9 cellular contexts compared by ENCODE assay signal in the genomic region with DNA sequence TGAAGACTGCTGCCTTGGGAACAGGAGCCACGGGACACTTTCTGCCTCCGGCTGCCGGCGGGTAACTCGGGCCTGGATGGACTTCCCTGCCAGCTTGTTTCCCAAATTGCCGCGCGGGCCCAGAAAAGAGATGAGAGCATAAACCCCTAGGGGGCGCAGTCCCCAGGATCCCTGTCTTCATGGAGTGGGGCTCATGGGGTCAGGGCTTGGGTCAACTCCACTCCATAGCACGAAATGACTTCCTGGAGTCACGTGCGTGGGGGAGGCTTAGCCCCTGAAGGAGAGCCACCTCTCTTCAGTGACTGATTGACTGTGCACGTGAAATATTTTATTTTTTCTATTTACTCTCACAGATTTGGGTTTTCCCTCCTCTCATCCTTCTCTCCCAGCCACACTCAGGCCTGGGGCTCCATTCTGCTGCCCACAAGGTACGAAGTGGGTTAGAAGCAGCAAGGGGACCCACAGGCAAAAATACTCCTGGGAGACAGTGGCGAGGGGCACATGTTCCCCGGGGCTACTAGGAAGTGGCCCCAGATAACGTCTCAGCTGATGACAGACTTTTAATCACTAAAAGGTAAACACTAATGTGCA. TPM values are rescaled to one million over a fixed set of nuclear protein-coding genes. Genes with fewer than 3 reads are reported as not detected.
A peak's percentile ranks its signal among the peaks of the same experiment; 100 is the strongest.
DNase-seq lines count a peak whose midpoint lies in the region; ATAC-seq, FAIRE-seq and TF ChIP-seq lines count a peak whose summit lies in the region.
"Had no signal": no experiment of that assay in that cellular context is flagged by ENCODE, and none has a peak within 500 bp of the region (broad histone marks: within the 10 kb centered on the region; RNA-seq: fewer than 3 reads in every experiment).

No MANE protein-coding gene starts in this region.

- no peak for FAIRE-seq in bronchial epithelial cell (lab: Jason Lieb, UNC)

- H3K27me3 ChIP-seq in bronchial epithelial cell (ENCODE audit: control insufficient read depth, insufficient read depth, low read length) = no peaks in the 10 kb centered on the region

- H3K27me3 Mint-ChIP-seq in activated CD8-positive, alpha-beta memory T cell treated with anti-CD3 and anti-CD28 coated beads, Interleukin-2, amount 10 ng/mL, durations not matched to agents 7 days and 5 days = no peaks in the 10 kb centered on the region
- peaks cover 2% of the 10 kb centered on the region for H3K27me3 Mint-ChIP-seq in osteocyte (ENCODE audit: unreplicated experiment)
- H3K27me3 Mint-ChIP-seq: activated naive CD4-positive, alpha-beta T cell treated with anti-CD3 and anti-CD28 coated beads, Interleukin-2, amount 50 U/mL, for 24 hours had no signal

- DNase-seq in activated CD8-positive, alpha-beta memory T cell treated with anti-CD3 and anti-CD28 coated beads, Interleukin-2, amount 10 ng/mL, durations not matched to agents 7 days and 5 days = peak; percentile 48
- DNase-seq in activated CD8-positive, alpha-beta memory T cell treated with anti-CD3 and anti-CD28 coated beads, Interleukin-2, amount 50 U/mL, for 4 hours = no peak
- peak; percentile 22 for DNase-seq in M059J (ENCODE audit: low read depth)
- DNase-seq in bronchial epithelial cell (ENCODE audit: low read depth) = no peak
- no peak for DNase-seq in osteocyte (ENCODE audit: extremely low spot score, unreplicated experiment)
- DNase-seq in GM19238 (ENCODE audit: insufficient read length, low spot score) = no peak
- DNase-seq in retina = no peak

- no peak overlapping the region for H3K4me3 Mint-ChIP-seq in activated CD8-positive, alpha-beta memory T cell treated with anti-CD3 and anti-CD28 coated beads, Interleukin-2, amount 10 ng/mL, durations not matched to agents 7 days and 5 days
- H3K4me3 Mint-ChIP-seq in osteocyte (ENCODE audit: unreplicated experiment) = no peak overlapping the region
- H3K4me3 Mint-ChIP-seq: activated naive CD4-positive, alpha-beta T cell treated with anti-CD3 and anti-CD28 coated beads, Interleukin-2, amount 50 U/mL, for 24 hours had no signal

- peaks cover 25% of the 10 kb centered on the region for H3K4me1 Mint-ChIP-seq in activated CD8-positive, alpha-beta memory T cell treated with anti-CD3 and anti-CD28 coated beads, Interleukin-2, amount 10 ng/mL, durations not matched to agents 7 days and 5 days
- H3K4me1 Mint-ChIP-seq in osteocyte (ENCODE audit: unreplicated experiment) = peaks cover 20% of the 10 kb centered on the region

- peak; percentile 63 for TF ChIP-seq CTCF in bronchial epithelial cell (IDR thresholded peaks at IDR 0.05; ENCODE audit: insufficient read depth, low read length, severe bottlenecking)
- TF ChIP-seq CTCF in osteocyte (IDR thresholded peaks at IDR 0.05) = peak; percentile 57

- CTCF ChIA-PET in activated CD8-positive, alpha-beta memory T cell treated with anti-CD3 and anti-CD28 coated beads, Interleukin-2, amount 10 ng/mL, durations not matched to agents 7 days and 5 days (lab: Charles Lee) = interaction anchor here (0.6 to 8.5 kb wide), 43 partner anchors 8 to 357 kb away, joined by 3 to 86 read pairs (median 4); partner anchors contain the start of genes ACYP1 and PGF

- no peaks in the 10 kb centered on the region for H3K36me3 Mint-ChIP-seq in activated CD8-positive, alpha-beta memory T cell treated with anti-CD3 and anti-CD28 coated beads, Interleukin-2, amount 10 ng/mL, durations not matched to agents 7 days and 5 days
- no peaks in the 10 kb centered on the region for H3K36me3 Mint-ChIP-seq in osteocyte (ENCODE audit: unreplicated experiment)
- H3K36me3 Mint-ChIP-seq: activated naive CD4-positive, alpha-beta T cell treated with anti-CD3 and anti-CD28 coated beads, Interleukin-2, amount 50 U/mL, for 24 hours had no signal

- no peak overlapping the region for H3K4me3 ChIP-seq in bronchial epithelial cell (ENCODE audit: low read depth, low read length)

- no peaks in the 10 kb centered on the region for H3K9me3 Mint-ChIP-seq in activated CD8-positive, alpha-beta memory T cell treated with anti-CD3 and anti-CD28 coated beads, Interleukin-2, amount 10 ng/mL, durations not matched to agents 7 days and 5 days (ENCODE audit: low read depth)
- H3K9me3 Mint-ChIP-seq in osteocyte (ENCODE audit: unreplicated experiment) = no peaks in the 10 kb centered on the region
- H3K9me3 Mint-ChIP-seq: activated naive CD4-positive, alpha-beta T cell treated with anti-CD3 and anti-CD28 coated beads, Interleukin-2, amount 50 U/mL, for 24 hours had no signal

- no peak for ATAC-seq in activated CD8-positive, alpha-beta memory T cell treated with anti-CD3 and anti-CD28 coated beads, Interleukin-2, amount 10 ng/mL, durations not matched to agents 7 days and 5 days
- ATAC-seq in HG03135 (IDR thresholded peaks at IDR 0.05; ENCODE audit: unreplicated experiment) = no peak

- H3K27ac Mint-ChIP-seq in activated CD8-positive, alpha-beta memory T cell treated with anti-CD3 and anti-CD28 coated beads, Interleukin-2, amount 10 ng/mL, durations not matched to agents 7 days and 5 days = no peak overlapping the region
- no peak overlapping the region for H3K27ac Mint-ChIP-seq in osteocyte (ENCODE audit: unreplicated experiment)

- H3K36me3 ChIP-seq in bronchial epithelial cell (ENCODE audit: control insufficient read depth, insufficient read depth, low read length) = peaks cover 26% of the 10 kb centered on the region

RNA-seq across cellular contexts. Expression of gene PGF, which starts 10.0 kb away (rescaled TPM):
- total RNA-seq in activated CD8-positive, alpha-beta memory T cell treated with anti-CD3 and anti-CD28 coated beads, Interleukin-2, amount 10 ng/mL, durations not matched to agents 7 days and 5 days = under 1 TPM; 0.29 to 0.56 TPM
- 9.3 and 11.7 TPM in 2 replicates for total RNA-seq in M059J (2014; rRNA removed; shearing (Covaris generic))
- total RNA-seq in bronchial epithelial cell (52.1 and 56.6 TPM in 2 replicates), osteocyte (3.5 and 3.9 TPM in 2 replicates)

RNA-seq across cellular contexts. Expression of gene RPS6KL1, which starts 22.3 kb away (rescaled TPM):
- 1 to 10 TPM; 2.5 to 3.6 TPM for total RNA-seq in activated CD8-positive, alpha-beta memory T cell treated with anti-CD3 and anti-CD28 coated beads, Interleukin-2, amount 10 ng/mL, durations not matched to agents 7 days and 5 days
- not detected in 2 replicates for total RNA-seq in M059J (2014; rRNA removed; shearing (Covaris generic))
- total RNA-seq in bronchial epithelial cell (1.5 and 6.1 TPM in 2 replicates), osteocyte (0.65 and 0.97 TPM in 2 replicates)

RNA-seq across cellular contexts. Expression of gene EIF2B2, which starts 57.4 kb away (rescaled TPM):
- 10 to 100 TPM; 47.9 to 54.0 TPM for total RNA-seq in activated CD8-positive, alpha-beta memory T cell treated with anti-CD3 and anti-CD28 coated beads, Interleukin-2, amount 10 ng/mL, durations not matched to agents 7 days and 5 days
- 66.1 and 67.4 TPM in 2 replicates for total RNA-seq in M059J (2014; rRNA removed; shearing (Covaris generic))
- total RNA-seq in bronchial epithelial cell (60.6 and 83.7 TPM in 2 replicates), osteocyte (44.4 and 46.7 TPM in 2 replicates)

Comparison
In these comparisons a context has a peak if more than half of its experiments do, and no peak if none do; other contexts are left out.
1. DNase-seq: peak in activated CD8-positive, alpha-beta memory T cell treated with anti-CD3 and anti-CD28 coated beads, Interleukin-2, amount 10 ng/mL, durations not matched to agents 7 days and 5 days (single experiment) and M059J (single experiment); none in activated CD8-positive, alpha-beta memory T cell treated with anti-CD3 and anti-CD28 coated beads, Interleukin-2, amount 50 U/mL, for 4 hours (single experiment), bronchial epithelial cell (single experiment), osteocyte (single experiment), GM19238 (single experiment) and retina (single experiment).